1 cellular context compared by ENCODE assay signal in genomic region chr17:13415877-13416416, GRCh38.
A peak's percentile ranks its signal among the peaks of the same experiment; 100 is the strongest.
TF ChIP-seq lines count a peak whose summit lies in the region.

No MANE protein-coding gene starts in this region.

TF ChIP-seq in HEK293, 187 proteins besides CTCF, POLR2A, EP300 and RAD21 (continued from another document):
- TF ChIP-seq ZNF433 (tag by site-specific recombination; IDR thresholded peaks at IDR 0.05; ENCODE audit: low read depth), result no peak
- no peak for TF ChIP-seq ZNF19 (tag by site-specific recombination; IDR thresholded peaks at IDR 0.05; ENCODE audit: low read depth)
- peak; percentile 70 for TF ChIP-seq ZNF580 (tag by site-specific recombination; IDR thresholded peaks at IDR 0.05)
